Comparison of ENCODE assay signal across 30 cellular contexts in the genomic region with DNA sequence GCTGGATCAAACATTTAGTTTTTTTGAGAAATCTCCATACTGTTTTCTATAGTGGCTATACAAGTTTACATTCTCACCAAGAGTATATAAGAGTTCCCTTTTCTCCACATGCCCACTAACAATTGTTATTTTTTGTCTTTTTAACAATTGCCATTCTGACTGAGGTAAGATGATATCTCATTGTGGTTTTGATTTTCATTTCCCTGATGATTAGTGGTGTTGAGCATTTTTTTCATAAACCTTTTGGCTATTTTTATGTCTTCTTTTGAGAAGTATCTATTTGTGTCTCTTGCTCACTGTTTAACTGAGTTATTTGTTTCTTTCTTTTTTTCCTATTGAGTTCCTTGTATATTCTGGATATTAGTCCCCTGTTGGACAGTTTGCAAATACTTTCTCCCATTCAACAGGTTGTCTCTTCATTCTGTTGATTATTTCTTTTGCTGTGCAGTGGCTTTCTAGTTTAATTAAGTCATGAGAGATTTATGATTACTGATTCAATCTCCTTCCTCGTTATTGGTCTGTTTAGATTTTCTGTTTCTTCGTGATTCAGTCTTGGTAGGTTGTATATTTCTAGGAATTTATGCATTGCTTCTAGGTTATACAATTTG. TPM values are rescaled to one million over a fixed set of nuclear protein-coding genes. Genes with fewer than 3 reads are reported as not detected.
A peak's percentile ranks its signal among the peaks of the same experiment; 100 is the strongest.
DNase-seq lines count a peak whose midpoint lies in the region; ATAC-seq, FAIRE-seq and TF ChIP-seq lines count a peak whose summit lies in the region.
"Had no signal": no experiment of that assay in that cellular context is flagged by ENCODE, and none has a peak within 500 bp of the region (broad histone marks: within the 10 kb centered on the region; RNA-seq: fewer than 3 reads in every experiment).

No MANE protein-coding gene starts in this region.

- no peaks in the 10 kb centered on the region for H3K9me3 ChIP-seq in BLaER1
- H3K9me3 ChIP-seq in HEK293 (ENCODE audit: control insufficient read depth, insufficient read depth, low read depth, low read length), result no peaks in the 10 kb centered on the region
- no peaks in the 10 kb centered on the region for H3K9me3 ChIP-seq in MM.1S (replicated peaks; ENCODE audit: insufficient read depth, low read length)
- H3K9me3 ChIP-seq in keratinocyte (ENCODE audit: control insufficient read depth, low read depth, low read length), result no peaks in the 10 kb centered on the region
- no peaks in the 10 kb centered on the region for H3K9me3 ChIP-seq in smooth muscle cell (replicated peaks; ENCODE audit: low read depth)
- H3K9me3 ChIP-seq: BE2C had no signal

- no peak overlapping the region for H3K4me3 Mint-ChIP-seq in activated CD4-positive, alpha-beta memory T cell treated with anti-CD3 and anti-CD28 coated beads for 36 hours
- H3K4me3 Mint-ChIP-seq: HFFc6 had no signal

- H3K4me3 ChIP-seq in BLaER1 (no peak overlapping the region), HEK293 (ENCODE audit: low read depth, low read length) (no peak overlapping the region), MM.1S (ENCODE audit: low read length) (no peak overlapping the region), keratinocyte (ENCODE audit: control insufficient read depth in 2 of 3, extremely low read depth in 1 of 3, insufficient read depth in 2 of 3, low read depth in 1 of 3, low read length in 3 of 3) (no peak overlapping the region), smooth muscle cell (no peak overlapping the region)
- H3K4me3 ChIP-seq: GM23248, PC-9, SJCRH30 had no signal

- H3K36me3 Mint-ChIP-seq in activated CD4-positive, alpha-beta memory T cell treated with anti-CD3 and anti-CD28 coated beads for 36 hours, result no peaks in the 10 kb centered on the region
- H3K36me3 Mint-ChIP-seq: CD4-positive, CD25-positive, alpha-beta regulatory T cell had no signal

- H3K27ac ChIP-seq in BLaER1, result no peak overlapping the region
- H3K27ac ChIP-seq in HEK293 (ENCODE audit: extremely low read depth, low read depth, low read length), result no peak overlapping the region
- no peak overlapping the region for H3K27ac ChIP-seq in MM.1S (ENCODE audit: low read length)
- no peak overlapping the region for H3K27ac ChIP-seq in keratinocyte (ENCODE audit: control insufficient read depth, insufficient read depth, low read length)
- H3K27ac ChIP-seq in smooth muscle cell (ENCODE audit: low read depth), result no peak overlapping the region
- H3K27ac ChIP-seq: GM23248, PC-9, SJCRH30 had no signal

- intact Hi-C loops in activated CD4-positive, alpha-beta memory T cell treated with anti-CD3 and anti-CD28 coated beads for 36 hours (cut with micrococcal nuclease), result loop anchor here (5.0 kb wide), 1 partner anchor 514 kb away; no protein-coding TSS in a partner anchor
- intact Hi-C loops in left cardiac atrium (cut with DNase I), result no loop called here

- no peak overlapping the region for H3K27ac Mint-ChIP-seq in activated CD4-positive, alpha-beta memory T cell treated with anti-CD3 and anti-CD28 coated beads for 36 hours
- H3K27ac Mint-ChIP-seq: CD4-positive, CD25-positive, alpha-beta regulatory T cell; HFFc6 had no signal

- H3F3A ChIP-seq in MM.1S (ENCODE audit: insufficient read depth, low read length) (no peaks in the 10 kb centered on the region), smooth muscle cell (ENCODE audit: low read depth) (no peaks in the 10 kb centered on the region)

- H4K20me1 ChIP-seq in BLaER1, result no peaks in the 10 kb centered on the region
- no peaks in the 10 kb centered on the region for H4K20me1 ChIP-seq in MM.1S (ENCODE audit: insufficient read depth, low read length)
- no peaks in the 10 kb centered on the region for H4K20me1 ChIP-seq in keratinocyte (ENCODE audit: control insufficient read depth, extremely low read depth, insufficient read depth, low read length)
- no peaks in the 10 kb centered on the region for H4K20me1 ChIP-seq in smooth muscle cell (ENCODE audit: low read depth)

- no peak for DNase-seq in MM.1S
- DNase-seq in keratinocyte (ENCODE audit: low read depth, low spot score), result no peak
- DNase-seq in activated CD4-positive, alpha-beta memory T cell treated with anti-CD3 and anti-CD28 coated beads for 36 hours, result no peak
- no peak for DNase-seq in smooth muscle cell (lab: John Stamatoyannopoulos, UW; ENCODE audit: unreplicated experiment)
- DNase-seq in NCI-H1105 treated with DMSO at 0.1 percent for 48 hours (lab: John Stamatoyannopoulos, UW), result no peak
- no peak for DNase-seq in left cardiac atrium
- DNase-seq: 8988T; ACHN; BE2C; CD4-positive, CD25-positive, alpha-beta regulatory T cell; DMS153; DND-41; GM23248; H7; HFFc6; KBM-7; NCI-H1092 treated with DMSO at 0.1 percent for 48 hours; NCI-H1436 treated with DMSO at 0.1 percent for 48 hours; NCI-H187 treated with DMSO at 0.1 percent for 48 hours; NCI-H446 treated with DMSO at 0.1 percent for 48 hours; NCI-H774; NK-92 treated with Interleukin-12 subunit alpha and Interleukin-12 subunit beta, amount 100 ng/mL, for 24 hours; PC-9; SJCRH30 had no signal

- POLR2A ChIA-PET in HEK293 (lab: Yijun Ruan, JAX), result no interaction called here
- POLR2A ChIA-PET in activated CD4-positive, alpha-beta memory T cell treated with anti-CD3 and anti-CD28 coated beads for 36 hours (lab: Charles Lee), result no interaction called here

- H3K79me2 ChIP-seq in MM.1S (ENCODE audit: low read length) (no peaks in the 10 kb centered on the region), keratinocyte (ENCODE audit: control insufficient read depth, insufficient read depth, low read length) (no peaks in the 10 kb centered on the region), smooth muscle cell (ENCODE audit: low read depth) (no peaks in the 10 kb centered on the region)

- peaks cover 3% of the 10 kb centered on the region for H3K27me3 Mint-ChIP-seq in activated CD4-positive, alpha-beta memory T cell treated with anti-CD3 and anti-CD28 coated beads for 36 hours

- no peak for ATAC-seq in left cardiac atrium
- ATAC-seq: Right ventricle myocardium inferior, SK-N-SH treated with all-trans-retinoic acid at 6 μM for 48 hours had no signal

- H3K9ac ChIP-seq in BLaER1 (no peak overlapping the region), MM.1S (ENCODE audit: low read length) (no peak overlapping the region), keratinocyte (ENCODE audit: control insufficient read depth, extremely low read depth, insufficient read depth, low read length) (no peak overlapping the region), smooth muscle cell (ENCODE audit: low read depth) (no peak overlapping the region)
- H3K9ac ChIP-seq: GM23248 had no signal

- H3K9me3 Mint-ChIP-seq in activated CD4-positive, alpha-beta memory T cell treated with anti-CD3 and anti-CD28 coated beads for 36 hours, result no peaks in the 10 kb centered on the region
- H3K9me3 Mint-ChIP-seq: HFFc6 had no signal

- WGBS in smooth muscle cell (ENCODE audit: low lambda C conversion rate), result 88% methylated on average over 2 of the region's 2 CpGs

- peaks cover 18% of the 10 kb centered on the region for H3K4me1 ChIP-seq in BLaER1
- H3K4me1 ChIP-seq in HEK293 (ENCODE audit: control insufficient read depth, insufficient read depth, low read length), result no peaks in the 10 kb centered on the region
- peaks cover 13% of the 10 kb centered on the region for H3K4me1 ChIP-seq in MM.1S (ENCODE audit: low read length)
- H3K4me1 ChIP-seq in keratinocyte (ENCODE audit: control insufficient read depth, extremely low read depth, insufficient read depth, low read length), result peaks cover 7% of the 10 kb centered on the region
- H3K4me1 ChIP-seq in smooth muscle cell (ENCODE audit: low read depth), result no peaks in the 10 kb centered on the region

- no peaks in the 10 kb centered on the region for H3K27me3 ChIP-seq in BLaER1
- H3K27me3 ChIP-seq in MM.1S (replicated peaks; ENCODE audit: insufficient read depth, low read length), result no peaks in the 10 kb centered on the region; the same call in 1 of the 2 replicates
- H3K27me3 ChIP-seq in keratinocyte (ENCODE audit: control insufficient read depth, extremely low read depth, insufficient read depth, low read length), result no peaks in the 10 kb centered on the region
- no peaks in the 10 kb centered on the region for H3K27me3 ChIP-seq in smooth muscle cell (ENCODE audit: low read depth)
- H3K27me3 ChIP-seq: BE2C, SJCRH30 had no signal

- no peaks in the 10 kb centered on the region for H3K9me2 ChIP-seq in MM.1S (replicated peaks; ENCODE audit: insufficient read depth, low read length)

- no peaks in the 10 kb centered on the region for H3K4me1 Mint-ChIP-seq in activated CD4-positive, alpha-beta memory T cell treated with anti-CD3 and anti-CD28 coated beads for 36 hours (ENCODE audit: low read depth)

- CTCF ChIA-PET in HEK293 (lab: Yijun Ruan, JAX), result interaction anchor here (0.6 to 3.5 kb wide), 2 partner anchors 41 to 131 kb away, joined by 3 to 71 read pairs; no protein-coding TSS in a partner anchor
- CTCF ChIA-PET in activated CD4-positive, alpha-beta memory T cell treated with anti-CD3 and anti-CD28 coated beads for 36 hours (lab: Charles Lee), result no interaction called here

- H3K9me1 ChIP-seq in keratinocyte (ENCODE audit: control insufficient read depth, extremely low read depth, insufficient read depth, low read length), result no peaks in the 10 kb centered on the region

- FAIRE-seq in keratinocyte (lab: Jason Lieb, UNC), result no peak
- FAIRE-seq: GM18507 had no signal

- H3K4me2 ChIP-seq in BLaER1 (0 out of 2 replicates have a peak overlapping the region, but pooled peaks have one; percentile 20), MM.1S (ENCODE audit: low read depth, low read length) (peak overlapping the region; percentile 12; the same call in 1 of the 2 replicates), keratinocyte (ENCODE audit: control insufficient read depth, extremely low read depth, insufficient read depth, low read depth, low read length) (no peak overlapping the region), smooth muscle cell (no peak overlapping the region)
- H3K4me2 ChIP-seq: PC-9 had no signal

- dilution Hi-C loops in keratinocyte (cut with MboI; ENCODE audit: extremely low pct_ligation_motif_present, low sequenced_read_pairs), result no loop called here

- H3K36me3 ChIP-seq in BLaER1 (no peaks in the 10 kb centered on the region), HEK293 (ENCODE audit: control insufficient read depth in 2 of 2, insufficient read depth in 1 of 2, low read length in 2 of 2) (no peaks in the 10 kb centered on the region), MM.1S (replicated peaks; ENCODE audit: insufficient read depth, low read length) (no peaks in the 10 kb centered on the region), keratinocyte (ENCODE audit: control insufficient read depth in 2 of 2, extremely low read depth in 1 of 2, insufficient read depth in 2 of 2, low read length in 2 of 2) (no peaks in the 10 kb centered on the region), smooth muscle cell (ENCODE audit: low read depth) (no peaks in the 10 kb centered on the region)
- H3K36me3 ChIP-seq: BE2C, SJCRH30 had no signal

- H2AFZ ChIP-seq in MM.1S (ENCODE audit: low read length) (no peak overlapping the region), keratinocyte (ENCODE audit: control insufficient read depth, low read length) (peak overlapping the region; percentile 8), smooth muscle cell (ENCODE audit: low read depth) (no peak overlapping the region)
- H2AFZ ChIP-seq: GM23248, PC-9 had no signal

- TF ChIP-seq CTCF in HEK293 (tag by site-specific recombination; IDR thresholded peaks at IDR 0.05) (no peak), MM.1S (IDR thresholded peaks at IDR 0.05; ENCODE audit: low read length) (no peak), keratinocyte (optimal IDR thresholded peaks at IDR 0.05 in 1 of 3, IDR thresholded peaks at IDR 0.05 in 1 of 3, conservative IDR thresholded peaks at IDR 0.05 in 1 of 3; ENCODE audit: extremely low read depth in 1 of 3, insufficient read depth in 2 of 3, low read length in 3 of 3) (no peak), smooth muscle cell (IDR thresholded peaks at IDR 0.05; ENCODE audit: borderline replicate concordance, insufficient read depth, poor library complexity, severe bottlenecking) (no peak)

RNA-seq across cellular contexts. Expression of gene RNF13, which starts 6.7 kb away (rescaled TPM):
- polyA plus RNA-seq in keratinocyte (38.0 to 57.4 TPM (median 40.7 TPM) in 3 replicates), smooth muscle cell (46.1 and 64.2 TPM in 2 replicates)
- 39.9 TPM for polyA plus RNA-seq in keratinocyte (2011; ENCODE audit: low read depth)
- polyA plus RNA-seq in keratinocyte (2011; cell fraction: cytosol; rRNA removed), result 25.7 and 52.7 TPM in 2 replicates
- polyA plus RNA-seq in keratinocyte (2011; cell fraction: nucleus; rRNA removed), result 53.3 and 67.5 TPM in 2 replicates
- polyA plus RNA-seq in keratinocyte (2012; ENCODE audit: low replicate concordance), result 34.1 and 40.4 TPM in 2 replicates
- 19.3 to 64.8 TPM (median 49.5 TPM) in 3 replicates for polyA minus RNA-seq in keratinocyte
- 76.9 TPM for polyA minus RNA-seq in keratinocyte (2011; cell fraction: cytosol; rRNA and poly(A)+ RNA removed)
- 45.1 and 68.8 TPM in 2 replicates for polyA minus RNA-seq in keratinocyte (2011; cell fraction: nucleus; rRNA and poly(A)+ RNA removed)
- total RNA-seq in activated CD4-positive, alpha-beta memory T cell treated with anti-CD3 and anti-CD28 coated beads for 36 hours, result 10 to 100 TPM; 29.4 to 31.5 TPM
- total RNA-seq in smooth muscle cell (72.7 and 81.9 TPM in 2 replicates), left cardiac atrium (10 to 100 TPM; 60.3 to 62.2 TPM)

RNA-seq across cellular contexts. Expression of gene ANKUB1, which starts 13.9 kb away (rescaled TPM):
- 0.45 to 0.77 TPM (median 0.66 TPM) in 3 replicates for polyA plus RNA-seq in keratinocyte
- polyA plus RNA-seq in keratinocyte (2011; ENCODE audit: low read depth), result not detected
- 0.40 and 0.74 TPM in 2 replicates for polyA plus RNA-seq in keratinocyte (2011; cell fraction: cytosol; rRNA removed)
- polyA plus RNA-seq in keratinocyte (2011; cell fraction: nucleus; rRNA removed), result 0.57 and 0.88 TPM in 2 replicates
- 0.24 TPM in 1 of 2 replicates, not detected in the other for polyA plus RNA-seq in keratinocyte (2012; ENCODE audit: low replicate concordance)
- polyA minus RNA-seq in keratinocyte, result 0.26 to 0.35 TPM in 2 of 3 replicates, not detected in the other
- not detected for polyA minus RNA-seq in keratinocyte (2011; cell fraction: cytosol; rRNA and poly(A)+ RNA removed)
- 0.53 and 1.4 TPM in 2 replicates for polyA minus RNA-seq in keratinocyte (2011; cell fraction: nucleus; rRNA and poly(A)+ RNA removed)
- total RNA-seq in activated CD4-positive, alpha-beta memory T cell treated with anti-CD3 and anti-CD28 coated beads for 36 hours, result not detected
- total RNA-seq in smooth muscle cell, result not detected in 2 replicates
- not detected in 2 replicates for polyA plus RNA-seq in smooth muscle cell
- total RNA-seq in left cardiac atrium, result not detected
- total RNA-seq: CD4-positive, CD25-positive, alpha-beta regulatory T cell; G401; GM23248; H7; HFFc6; PC-9; Right ventricle myocardium inferior; SJCRH30 had no signal
- polyA plus RNA-seq: CD4-positive, CD25-positive, alpha-beta regulatory T cell; GM23248 had no signal

RNA-seq across cellular contexts. Expression of gene COMMD2, which starts 54.0 kb away (rescaled TPM):
- polyA plus RNA-seq in keratinocyte (36.1 to 51.0 TPM (median 46.0 TPM) in 3 replicates), smooth muscle cell (38.9 and 47.5 TPM in 2 replicates)
- 31.1 TPM for polyA plus RNA-seq in keratinocyte (2011; ENCODE audit: low read depth)
- 32.8 and 62.8 TPM in 2 replicates for polyA plus RNA-seq in keratinocyte (2011; cell fraction: cytosol; rRNA removed)
- polyA plus RNA-seq in keratinocyte (2011; cell fraction: nucleus; rRNA removed), result 21.0 and 36.3 TPM in 2 replicates
- polyA plus RNA-seq in keratinocyte (2012; ENCODE audit: low replicate concordance), result 21.5 and 27.1 TPM in 2 replicates
- polyA minus RNA-seq in keratinocyte, result 4.2 to 48.7 TPM (median 13.9 TPM) in 3 replicates
- 8.2 TPM for polyA minus RNA-seq in keratinocyte (2011; cell fraction: cytosol; rRNA and poly(A)+ RNA removed)
- polyA minus RNA-seq in keratinocyte (2011; cell fraction: nucleus; rRNA and poly(A)+ RNA removed), result 7.0 and 19.2 TPM in 2 replicates
- 10 to 100 TPM; 28.4 to 34.4 TPM for total RNA-seq in activated CD4-positive, alpha-beta memory T cell treated with anti-CD3 and anti-CD28 coated beads for 36 hours
- total RNA-seq in smooth muscle cell (52.0 and 56.3 TPM in 2 replicates), left cardiac atrium (10 to 100 TPM; 21.0 to 22.4 TPM)

Comparison
In these comparisons a context has a peak if more than half of its experiments do, and no peak if none do; other contexts are left out.
1. H3K4me2 ChIP-seq: peak in BLaER1 (single experiment) and MM.1S (single experiment); none in keratinocyte (single experiment) and smooth muscle cell (single experiment).